Comparison of ENCODE assay signal across 1 cellular context in the genomic region with DNA sequence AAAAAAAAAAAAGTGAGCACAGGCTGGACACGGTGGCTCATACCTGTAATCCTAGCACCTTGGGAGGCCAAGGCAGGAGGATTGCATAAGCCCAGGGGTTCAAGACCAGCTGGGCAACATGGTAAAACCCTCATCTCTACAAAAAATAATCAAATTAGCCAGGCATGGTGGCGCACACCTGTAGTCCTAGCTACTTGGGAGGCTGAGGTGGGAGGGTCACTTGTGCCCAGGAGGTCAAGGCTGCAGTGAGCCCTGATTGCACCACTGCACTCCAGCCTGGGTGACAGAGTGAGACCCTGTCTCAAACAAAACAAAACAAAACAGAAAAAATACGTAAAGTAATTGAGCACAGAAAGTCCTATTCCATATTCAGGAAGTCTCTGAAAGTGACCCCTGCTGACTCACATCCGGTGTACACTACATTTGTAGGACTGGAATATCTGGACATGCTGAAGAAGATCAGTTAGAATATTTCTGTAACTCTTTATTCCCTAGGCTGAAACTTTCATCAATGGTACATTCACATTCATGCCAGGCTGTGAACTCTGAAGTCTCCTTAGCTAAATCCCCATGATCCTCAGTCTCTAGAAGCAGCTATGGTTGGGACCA.
A peak's percentile ranks its signal among the peaks of the same experiment; 100 is the strongest.
TF ChIP-seq lines count a peak whose summit lies in the region.

No MANE protein-coding gene starts in this region.

TF ChIP-seq in HepG2, 621 proteins besides CTCF, POLR2A, EP300 and RAD21 (continued from another document):
- peak; percentile 46 for TF ChIP-seq SALL1 (CRISPR knock-in tag; IDR thresholded peaks at IDR 0.05)
- TF ChIP-seq, protein P1, sequence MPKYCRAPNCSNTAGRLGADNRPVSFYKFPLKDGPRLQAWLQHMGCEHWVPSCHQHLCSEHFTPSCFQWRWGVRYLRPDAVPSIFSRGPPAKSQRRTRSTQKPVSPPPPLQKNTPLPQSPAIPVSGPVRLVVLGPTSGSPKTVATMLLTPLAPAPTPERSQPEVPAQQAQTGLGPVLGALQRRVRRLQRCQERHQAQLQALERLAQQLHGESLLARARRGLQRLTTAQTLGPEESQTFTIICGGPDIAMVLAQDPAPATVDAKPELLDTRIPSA (CRISPR knock-in tag; IDR thresholded peaks at IDR 0.05; ENCODE audit: borderline replicate concordance) = no peak
- peak; percentile 72 for TF ChIP-seq FOSL2 (CRISPR knock-in tag; IDR thresholded peaks at IDR 0.05)
- TF ChIP-seq, protein P2, sequence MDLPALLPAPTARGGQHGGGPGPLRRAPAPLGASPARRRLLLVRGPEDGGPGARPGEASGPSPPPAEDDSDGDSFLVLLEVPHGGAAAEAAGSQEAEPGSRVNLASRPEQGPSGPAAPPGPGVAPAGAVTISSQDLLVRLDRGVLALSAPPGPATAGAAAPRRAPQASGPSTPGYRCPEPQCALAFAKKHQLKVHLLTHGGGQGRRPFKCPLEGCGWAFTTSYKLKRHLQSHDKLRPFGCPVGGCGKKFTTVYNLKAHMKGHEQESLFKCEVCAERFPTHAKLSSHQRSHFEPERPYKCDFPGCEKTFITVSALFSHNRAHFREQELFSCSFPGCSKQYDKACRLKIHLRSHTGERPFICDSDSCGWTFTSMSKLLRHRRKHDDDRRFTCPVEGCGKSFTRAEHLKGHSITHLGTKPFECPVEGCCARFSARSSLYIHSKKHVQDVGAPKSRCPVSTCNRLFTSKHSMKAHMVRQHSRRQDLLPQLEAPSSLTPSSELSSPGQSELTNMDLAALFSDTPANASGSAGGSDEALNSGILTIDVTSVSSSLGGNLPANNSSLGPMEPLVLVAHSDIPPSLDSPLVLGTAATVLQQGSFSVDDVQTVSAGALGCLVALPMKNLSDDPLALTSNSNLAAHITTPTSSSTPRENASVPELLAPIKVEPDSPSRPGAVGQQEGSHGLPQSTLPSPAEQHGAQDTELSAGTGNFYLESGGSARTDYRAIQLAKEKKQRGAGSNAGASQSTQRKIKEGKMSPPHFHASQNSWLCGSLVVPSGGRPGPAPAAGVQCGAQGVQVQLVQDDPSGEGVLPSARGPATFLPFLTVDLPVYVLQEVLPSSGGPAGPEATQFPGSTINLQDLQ (CRISPR knock-in tag; IDR thresholded peaks at IDR 0.05) = no peak
- TF ChIP-seq, protein P3, sequence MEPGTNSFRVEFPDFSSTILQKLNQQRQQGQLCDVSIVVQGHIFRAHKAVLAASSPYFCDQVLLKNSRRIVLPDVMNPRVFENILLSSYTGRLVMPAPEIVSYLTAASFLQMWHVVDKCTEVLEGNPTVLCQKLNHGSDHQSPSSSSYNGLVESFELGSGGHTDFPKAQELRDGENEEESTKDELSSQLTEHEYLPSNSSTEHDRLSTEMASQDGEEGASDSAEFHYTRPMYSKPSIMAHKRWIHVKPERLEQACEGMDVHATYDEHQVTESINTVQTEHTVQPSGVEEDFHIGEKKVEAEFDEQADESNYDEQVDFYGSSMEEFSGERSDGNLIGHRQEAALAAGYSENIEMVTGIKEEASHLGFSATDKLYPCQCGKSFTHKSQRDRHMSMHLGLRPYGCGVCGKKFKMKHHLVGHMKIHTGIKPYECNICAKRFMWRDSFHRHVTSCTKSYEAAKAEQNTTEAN (CRISPR knock-in tag; conservative IDR thresholded peaks at IDR 0.05) = peak; percentile 30; the same call in 1 of the 2 replicates
- TF ChIP-seq, protein P4, sequence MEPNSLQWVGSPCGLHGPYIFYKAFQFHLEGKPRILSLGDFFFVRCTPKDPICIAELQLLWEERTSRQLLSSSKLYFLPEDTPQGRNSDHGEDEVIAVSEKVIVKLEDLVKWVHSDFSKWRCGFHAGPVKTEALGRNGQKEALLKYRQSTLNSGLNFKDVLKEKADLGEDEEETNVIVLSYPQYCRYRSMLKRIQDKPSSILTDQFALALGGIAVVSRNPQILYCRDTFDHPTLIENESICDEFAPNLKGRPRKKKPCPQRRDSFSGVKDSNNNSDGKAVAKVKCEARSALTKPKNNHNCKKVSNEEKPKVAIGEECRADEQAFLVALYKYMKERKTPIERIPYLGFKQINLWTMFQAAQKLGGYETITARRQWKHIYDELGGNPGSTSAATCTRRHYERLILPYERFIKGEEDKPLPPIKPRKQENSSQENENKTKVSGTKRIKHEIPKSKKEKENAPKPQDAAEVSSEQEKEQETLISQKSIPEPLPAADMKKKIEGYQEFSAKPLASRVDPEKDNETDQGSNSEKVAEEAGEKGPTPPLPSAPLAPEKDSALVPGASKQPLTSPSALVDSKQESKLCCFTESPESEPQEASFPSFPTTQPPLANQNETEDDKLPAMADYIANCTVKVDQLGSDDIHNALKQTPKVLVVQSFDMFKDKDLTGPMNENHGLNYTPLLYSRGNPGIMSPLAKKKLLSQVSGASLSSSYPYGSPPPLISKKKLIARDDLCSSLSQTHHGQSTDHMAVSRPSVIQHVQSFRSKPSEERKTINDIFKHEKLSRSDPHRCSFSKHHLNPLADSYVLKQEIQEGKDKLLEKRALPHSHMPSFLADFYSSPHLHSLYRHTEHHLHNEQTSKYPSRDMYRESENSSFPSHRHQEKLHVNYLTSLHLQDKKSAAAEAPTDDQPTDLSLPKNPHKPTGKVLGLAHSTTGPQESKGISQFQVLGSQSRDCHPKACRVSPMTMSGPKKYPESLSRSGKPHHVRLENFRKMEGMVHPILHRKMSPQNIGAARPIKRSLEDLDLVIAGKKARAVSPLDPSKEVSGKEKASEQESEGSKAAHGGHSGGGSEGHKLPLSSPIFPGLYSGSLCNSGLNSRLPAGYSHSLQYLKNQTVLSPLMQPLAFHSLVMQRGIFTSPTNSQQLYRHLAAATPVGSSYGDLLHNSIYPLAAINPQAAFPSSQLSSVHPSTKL (CRISPR knock-in tag; IDR thresholded peaks at IDR 0.05) = peak; percentile 35; the same call in 1 of the 2 replicates
- no peak for TF ChIP-seq AKAP8 (CRISPR knock-in tag; IDR thresholded peaks at IDR 0.05)
- TF ChIP-seq, protein P5, sequence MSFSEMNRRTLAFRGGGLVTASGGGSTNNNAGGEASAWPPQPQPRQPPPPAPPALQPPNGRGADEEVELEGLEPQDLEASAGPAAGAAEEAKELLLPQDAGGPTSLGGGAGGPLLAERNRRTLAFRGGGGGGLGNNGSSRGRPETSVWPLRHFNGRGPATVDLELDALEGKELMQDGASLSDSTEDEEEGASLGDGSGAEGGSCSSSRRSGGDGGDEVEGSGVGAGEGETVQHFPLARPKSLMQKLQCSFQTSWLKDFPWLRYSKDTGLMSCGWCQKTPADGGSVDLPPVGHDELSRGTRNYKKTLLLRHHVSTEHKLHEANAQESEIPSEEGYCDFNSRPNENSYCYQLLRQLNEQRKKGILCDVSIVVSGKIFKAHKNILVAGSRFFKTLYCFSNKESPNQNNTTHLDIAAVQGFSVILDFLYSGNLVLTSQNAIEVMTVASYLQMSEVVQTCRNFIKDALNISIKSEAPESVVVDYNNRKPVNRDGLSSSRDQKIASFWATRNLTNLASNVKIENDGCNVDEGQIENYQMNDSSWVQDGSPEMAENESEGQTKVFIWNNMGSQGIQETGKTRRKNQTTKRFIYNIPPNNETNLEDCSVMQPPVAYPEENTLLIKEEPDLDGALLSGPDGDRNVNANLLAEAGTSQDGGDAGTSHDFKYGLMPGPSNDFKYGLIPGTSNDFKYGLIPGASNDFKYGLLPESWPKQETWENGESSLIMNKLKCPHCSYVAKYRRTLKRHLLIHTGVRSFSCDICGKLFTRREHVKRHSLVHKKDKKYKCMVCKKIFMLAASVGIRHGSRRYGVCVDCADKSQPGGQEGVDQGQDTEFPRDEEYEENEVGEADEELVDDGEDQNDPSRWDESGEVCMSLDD (CRISPR knock-in tag; IDR thresholded peaks at IDR 0.05; ENCODE audit: borderline replicate concordance) = no peak
- TF ChIP-seq, protein P6, sequence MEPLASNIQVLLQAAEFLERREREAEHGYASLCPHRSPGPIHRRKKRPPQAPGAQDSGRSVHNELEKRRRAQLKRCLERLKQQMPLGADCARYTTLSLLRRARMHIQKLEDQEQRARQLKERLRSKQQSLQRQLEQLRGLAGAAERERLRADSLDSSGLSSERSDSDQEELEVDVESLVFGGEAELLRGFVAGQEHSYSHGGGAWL (CRISPR knock-in tag; IDR thresholded peaks at IDR 0.05) = no peak
- TF ChIP-seq EHMT2 (IDR thresholded peaks at IDR 0.05; ENCODE audit: borderline replicate concordance, low read depth, low read length) = no peak
- peak; percentile 92 for TF ChIP-seq KDM1A (CRISPR knock-in tag; IDR thresholded peaks at IDR 0.05)
